ENCODE assay signal across 1 cellular context in the genomic region with DNA sequence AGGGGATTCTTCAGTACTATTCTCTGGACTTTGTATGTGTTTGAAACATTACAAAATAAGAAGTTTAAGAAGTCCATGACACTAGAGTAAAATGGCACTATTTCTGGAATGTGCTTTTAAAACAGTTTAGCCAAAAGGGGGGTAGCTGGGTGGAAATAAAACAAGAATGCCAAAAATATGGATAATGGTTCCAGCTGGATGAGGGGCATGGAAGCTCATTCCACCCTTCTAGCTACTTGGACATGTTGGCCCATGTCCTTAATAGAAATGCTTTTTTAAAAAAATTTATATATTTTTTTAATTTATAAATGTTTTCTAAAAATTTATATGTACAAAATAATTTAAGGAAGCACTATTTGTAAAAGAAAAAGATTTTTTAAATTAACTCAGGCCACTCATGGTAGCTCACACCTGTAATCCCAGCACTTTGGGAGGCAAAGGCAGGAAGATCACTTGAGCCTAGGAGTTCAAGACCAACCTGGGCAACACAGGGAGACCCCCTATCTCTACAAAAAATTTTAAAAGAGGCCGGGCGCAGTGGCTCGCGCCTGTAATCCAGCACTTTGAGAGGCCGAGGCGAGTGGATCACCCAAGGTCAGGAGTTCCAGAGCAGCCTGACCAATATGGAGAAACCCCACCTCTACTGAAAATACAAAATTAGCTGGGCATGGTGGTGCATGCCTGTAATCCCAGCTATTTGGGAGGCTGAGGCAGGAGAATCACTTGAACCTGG.
TF ChIP-seq lines count a peak whose summit lies in the region.

No MANE protein-coding gene starts in this region.

TF ChIP-seq in GM23338, 12 proteins besides CTCF, POLR2A, EP300 and RAD21:
- no peak for TF ChIP-seq POLR2AphosphoS5 (IDR thresholded peaks at IDR 0.05; ENCODE audit: low read depth)
TF ChIP-seq in GM23338: peak in this region for 0.
